ENCODE assay signal across 14 cellular contexts in the genomic region with DNA sequence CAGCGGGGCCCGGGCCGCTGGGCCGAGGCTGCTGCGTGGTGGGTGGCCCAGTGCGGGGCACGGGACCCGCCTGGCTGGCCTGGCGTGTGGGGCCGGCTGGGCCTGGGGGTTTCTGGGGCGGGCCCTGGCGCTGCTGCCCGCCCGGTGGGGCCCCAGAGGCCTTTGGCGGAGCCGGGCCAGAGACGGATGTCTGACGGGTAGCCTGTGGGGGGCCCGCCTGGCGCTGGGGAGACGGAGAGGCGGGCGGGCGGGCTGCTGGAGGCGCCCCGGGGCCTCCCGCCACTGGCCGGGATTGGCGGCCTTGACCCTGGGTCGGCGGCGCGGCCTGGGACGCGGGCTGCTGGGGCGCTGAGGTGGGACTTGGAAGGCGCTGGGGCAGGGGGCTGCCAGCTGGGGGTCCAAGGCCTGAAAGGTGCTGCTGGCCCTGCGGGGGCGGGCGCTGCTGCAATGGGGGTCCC. TPM values are rescaled to one million over a fixed set of nuclear protein-coding genes. Genes with fewer than 3 reads are reported as not detected.
DNase-seq lines count a peak whose midpoint lies in the region; ATAC-seq and TF ChIP-seq lines count a peak whose summit lies in the region.
"Had no signal": no experiment of that assay in that cellular context is flagged by ENCODE, and none has a peak within 500 bp of the region (broad histone marks: within the 10 kb centered on the region; RNA-seq: fewer than 3 reads in every experiment).

No MANE protein-coding gene starts in this region.

- H3K9me3 Mint-ChIP-seq in stimulated activated naive CD8-positive, alpha-beta T cell treated with anti-CD3 and anti-CD28 coated beads, Interleukin-15, amount 100 ng/mL, for 72 hours = no peaks in the 10 kb centered on the region
- peaks cover 0 to 7% (median 0%) of the 10 kb centered on the region in 11 donors for H3K9me3 Mint-ChIP-seq in naive thymus-derived CD4-positive, alpha-beta T cell
- H3K9me3 Mint-ChIP-seq: activated T-cell treated with anti-CD3 and anti-CD28 coated beads, Interleukin-2, amount 50 U/mL, for 72 hours; stimulated activated naive CD8-positive, alpha-beta T cell treated with anti-CD3 and anti-CD28 coated beads, Interleukin-15, Interleukin-2, amounts not matched to agents 100 ng/mL and 50 ng/mL, for 24 hours had no signal

- no peak for DNase-seq in stimulated activated naive CD8-positive, alpha-beta T cell treated with anti-CD3 and anti-CD28 coated beads, Interleukin-15, amount 100 ng/mL, for 72 hours
- no peak for DNase-seq in stimulated activated naive CD8-positive, alpha-beta T cell treated with anti-CD3 and anti-CD28 coated beads, Interleukin-15, Interleukin-2, amounts not matched to agents 100 U/mL and 50 U/mL, for 24 hours
- DNase-seq in right cardiac atrium = peak in 2 of 3 donors; percentile 70 to 71
- DNase-seq in osteoblast (ENCODE audit: insufficient read length, low spot score, missing footprints) = no peak
- no peak for DNase-seq in NCI-H1436 treated with DMSO at 0.1 percent for 48 hours (lab: John Stamatoyannopoulos, UW)
- DNase-seq in HuH-7.5 (ENCODE audit: low spot score) = no peak
- no peak for DNase-seq in naive thymus-derived CD4-positive, alpha-beta T cell
- DNase-seq in NCI-H510A treated with DMSO at 0.1 percent for 48 hours (lab: John Stamatoyannopoulos, UW) = no peak
- DNase-seq: activated T-cell treated with anti-CD3 and anti-CD28 coated beads, Interleukin-2, amount 50 U/mL, for 72 hours; NCI-H1417; stimulated activated CD4-positive, alpha-beta T cell treated with anti-CD3 and anti-CD28 coated beads, Interleukin-15, amount 100 ng/mL, for 24 hours had no signal

- peaks cover 14% of the 10 kb centered on the region for H3K36me3 ChIP-seq in osteoblast (ENCODE audit: insufficient read depth, low read length)
- peaks cover 0 to 25% (median 4%) of the 10 kb centered on the region in 3 experiments for H3K36me3 ChIP-seq in naive thymus-derived CD4-positive, alpha-beta T cell (ENCODE audit: control insufficient read depth in 2 of 3, insufficient read depth in 3 of 3, low read length in 3 of 3)

- POLR2A ChIA-PET in naive thymus-derived CD4-positive, alpha-beta T cell (lab: Charles Lee) = interaction anchor here (0.8 to 1.1 kb wide), 2 partner anchors 8 to 17 kb away, joined by 3 to 4 read pairs; partner anchors contain the start of gene TIMP1

- no peaks in the 10 kb centered on the region for H3K79me2 ChIP-seq in osteoblast (ENCODE audit: insufficient read depth, low read length)

- WGBS in right cardiac atrium = 9% methylated on average over 39 of the region's 40 CpGs

- H3K27me3 ChIP-seq in right cardiac atrium (ENCODE audit: control insufficient read depth, insufficient read depth) = no peaks in the 10 kb centered on the region
- H3K27me3 ChIP-seq in osteoblast (ENCODE audit: insufficient read depth, low read length) = no peaks in the 10 kb centered on the region
- H3K27me3 ChIP-seq in naive thymus-derived CD4-positive, alpha-beta T cell (ENCODE audit: control insufficient read depth in 2 of 2, insufficient read depth in 2 of 2, low read length in 2 of 2) = no peaks in the 10 kb centered on the region

- H3K4me1 ChIP-seq in right cardiac atrium (ENCODE audit: control insufficient read depth, insufficient read depth, low read length) (peaks cover 6% of the 10 kb centered on the region), osteoblast (ENCODE audit: insufficient read depth, low read length) (peaks cover 23% of the 10 kb centered on the region)
- peaks cover 0 to 9% of the 10 kb centered on the region in 2 donors for H3K4me1 ChIP-seq in naive thymus-derived CD4-positive, alpha-beta T cell (ENCODE audit: control insufficient read depth in 2 of 2, insufficient read depth in 2 of 2, low read length in 2 of 2)

- peak; percentile 44 for ATAC-seq in stimulated activated naive CD8-positive, alpha-beta T cell treated with anti-CD3 and anti-CD28 coated beads, Interleukin-15, amount 100 ng/mL, for 72 hours
- ATAC-seq in stimulated activated naive CD8-positive, alpha-beta T cell treated with anti-CD3 and anti-CD28 coated beads, Interleukin-15, Interleukin-2, amounts not matched to agents 100 U/mL and 50 U/mL, for 24 hours = no peak
- ATAC-seq in right cardiac atrium = peak; percentile 20 to 52
- ATAC-seq in naive thymus-derived CD4-positive, alpha-beta T cell = no peak
- ATAC-seq: activated T-cell treated with anti-CD3 and anti-CD28 coated beads, Interleukin-2, amount 50 U/mL, for 72 hours had no signal

- CTCF ChIA-PET in naive thymus-derived CD4-positive, alpha-beta T cell (lab: Charles Lee) = no interaction called here

- no peak overlapping the region for H2AFZ ChIP-seq in osteoblast (ENCODE audit: low read length)

- H3K27ac ChIP-seq in right cardiac atrium (ENCODE audit: low read length) = peak overlapping the region; percentile 87
- H3K27ac ChIP-seq in osteoblast (ENCODE audit: low read depth, low read length) = no peak overlapping the region
- H3K27ac ChIP-seq in naive thymus-derived CD4-positive, alpha-beta T cell (ENCODE audit: low read depth, low read length) = no peak overlapping the region

- no peaks in the 10 kb centered on the region for H4K20me1 ChIP-seq in osteoblast (ENCODE audit: insufficient read depth, low read length)

- H3K4me3 ChIP-seq in right cardiac atrium (ENCODE audit: low read length) = peak overlapping the region; percentile 48
- no peak overlapping the region for H3K4me3 ChIP-seq in osteoblast (ENCODE audit: insufficient read depth, low read length)
- no peak overlapping the region for H3K4me3 ChIP-seq in naive thymus-derived CD4-positive, alpha-beta T cell (ENCODE audit: low read length)

- no peaks in the 10 kb centered on the region for H3K27me3 Mint-ChIP-seq in stimulated activated naive CD8-positive, alpha-beta T cell treated with anti-CD3 and anti-CD28 coated beads, Interleukin-15, amount 100 ng/mL, for 72 hours
- peaks cover 0 to 4% (median 0%) of the 10 kb centered on the region in 5 donors for H3K27me3 Mint-ChIP-seq in naive thymus-derived CD4-positive, alpha-beta T cell

- no peak overlapping the region for H3K27ac Mint-ChIP-seq in stimulated activated naive CD8-positive, alpha-beta T cell treated with anti-CD3 and anti-CD28 coated beads, Interleukin-15, amount 100 ng/mL, for 72 hours
- H3K27ac Mint-ChIP-seq in naive thymus-derived CD4-positive, alpha-beta T cell = no peak overlapping the region
- H3K27ac Mint-ChIP-seq: activated T-cell treated with anti-CD3 and anti-CD28 coated beads, Interleukin-2, amount 50 U/mL, for 72 hours; stimulated activated naive CD8-positive, alpha-beta T cell treated with anti-CD3 and anti-CD28 coated beads, Interleukin-15, Interleukin-2, amounts not matched to agents 100 ng/mL and 50 ng/mL, for 24 hours had no signal

- peaks cover 0 to 25% (median 10%) of the 10 kb centered on the region in 5 donors for H3K36me3 Mint-ChIP-seq in naive thymus-derived CD4-positive, alpha-beta T cell

- H3K4me1 Mint-ChIP-seq in stimulated activated naive CD8-positive, alpha-beta T cell treated with anti-CD3 and anti-CD28 coated beads, Interleukin-15, amount 100 ng/mL, for 72 hours = peaks cover 41% of the 10 kb centered on the region
- peaks cover 7 to 18% (median 14%) of the 10 kb centered on the region in 7 donors for H3K4me1 Mint-ChIP-seq in naive thymus-derived CD4-positive, alpha-beta T cell

- no peaks in the 10 kb centered on the region for H3K9me3 ChIP-seq in right cardiac atrium (ENCODE audit: control insufficient read depth, low read length)
- no peaks in the 10 kb centered on the region for H3K9me3 ChIP-seq in osteoblast (ENCODE audit: low read depth, low read length)
- no peaks in the 10 kb centered on the region for H3K9me3 ChIP-seq in naive thymus-derived CD4-positive, alpha-beta T cell (ENCODE audit: control insufficient read depth in 2 of 3, low read length in 3 of 3)

- H3K4me2 ChIP-seq in osteoblast (ENCODE audit: insufficient read depth, low read length) = peak overlapping the region; percentile 24

- TF ChIP-seq CTCF in osteoblast (IDR thresholded peaks at IDR 0.05; ENCODE audit: extremely low read depth, low read depth, low read length) = no peak

- intact Hi-C loops in right cardiac atrium (cut with DNase I) = no loop called here
- intact Hi-C loops in naive thymus-derived CD4-positive, alpha-beta T cell (cut with micrococcal nuclease) = no loop called here

- H3K4me3 Mint-ChIP-seq in stimulated activated naive CD8-positive, alpha-beta T cell treated with anti-CD3 and anti-CD28 coated beads, Interleukin-15, amount 100 ng/mL, for 72 hours = peak overlapping the region in 1 of 2 donors; percentile 61
- peak overlapping the region in 1 of 10 donors; percentile 65 for H3K4me3 Mint-ChIP-seq in naive thymus-derived CD4-positive, alpha-beta T cell

RNA-seq across cellular contexts. Expression of gene TIMP1, which starts 8.1 kb away (rescaled TPM):
- total RNA-seq in right cardiac atrium (100 to 1,000 TPM; 254 to 515 (median 403) TPM), osteoblast (904 and 922 TPM in 2 replicates)
- polyA plus RNA-seq in right cardiac atrium = 284 TPM
- 100 to 1,000 TPM in 2 of 5 experiments, 10 to 100 TPM in 3; 47.0 to 117 (median 85.2) TPM for total RNA-seq in naive thymus-derived CD4-positive, alpha-beta T cell
- 10 to 100 TPM; 70.5 to 99.1 TPM for polyA plus RNA-seq in naive thymus-derived CD4-positive, alpha-beta T cell
- total RNA-seq: OCI-LY7 had no signal

RNA-seq across cellular contexts. Expression of gene ARAF, which starts 13.1 kb away (rescaled TPM):
- 10 to 100 TPM; 65.9 to 73.2 (median 69.2) TPM for total RNA-seq in right cardiac atrium
- 33.2 TPM for polyA plus RNA-seq in right cardiac atrium
- total RNA-seq in osteoblast = 18.9 and 21.0 TPM in 2 replicates
- total RNA-seq in naive thymus-derived CD4-positive, alpha-beta T cell = 100 to 1,000 TPM in 4 of 5 experiments, 10 to 100 TPM in 1; 87.3 to 130 (median 118) TPM
- polyA plus RNA-seq in naive thymus-derived CD4-positive, alpha-beta T cell = 100 to 1,000 TPM in 1 of 2 donors, 10 to 100 TPM in 1; 74.7 to 102 TPM

RNA-seq across cellular contexts. Expression of gene SYN1, which starts 45.5 kb away (rescaled TPM):
- total RNA-seq in right cardiac atrium (10 to 100 TPM in 2 of 4 donors, 1 to 10 TPM in 2; 8.6 to 17.5 (median 13.0) TPM), osteoblast (under 0.01 TPM in 2 replicates)
- polyA plus RNA-seq in right cardiac atrium = 21.9 TPM
- total RNA-seq in naive thymus-derived CD4-positive, alpha-beta T cell = 1 to 10 TPM in 2 of 5 experiments, under 1 TPM in 3; 0.24 to 1.5 (median 0.97) TPM
- under 1 TPM; 0.58 to 0.74 TPM for polyA plus RNA-seq in naive thymus-derived CD4-positive, alpha-beta T cell
- total RNA-seq: Daoy, OCI-LY7 had no signal

RNA-seq across cellular contexts. Expression of gene CFP, which starts 55.6 kb away (rescaled TPM):
- total RNA-seq in right cardiac atrium = 1 to 10 TPM; 6.1 to 7.7 (median 7.4) TPM
- polyA plus RNA-seq in right cardiac atrium = 4.7 TPM
- 0.29 and 0.36 TPM in 2 replicates for total RNA-seq in osteoblast
- total RNA-seq in naive thymus-derived CD4-positive, alpha-beta T cell = 100 to 1,000 TPM in 1 of 5 experiments, 10 to 100 TPM in 4; 32.8 to 164 (median 43.9) TPM
- polyA plus RNA-seq in naive thymus-derived CD4-positive, alpha-beta T cell = 10 to 100 TPM; 19.4 to 20.1 TPM

Comparison
In these comparisons a context has a peak if more than half of its experiments do, and no peak if none do; other contexts are left out.
1. ATAC-seq: peak in stimulated activated naive CD8-positive, alpha-beta T cell treated with anti-CD3 and anti-CD28 coated beads, Interleukin-15, amount 100 ng/mL, for 72 hours (single experiment) and right cardiac atrium (2 of 2); none in stimulated activated naive CD8-positive, alpha-beta T cell treated with anti-CD3 and anti-CD28 coated beads, Interleukin-15, Interleukin-2, amounts not matched to agents 100 U/mL and 50 U/mL, for 24 hours (single experiment) and naive thymus-derived CD4-positive, alpha-beta T cell (single experiment).
2. DNase-seq: peak in right cardiac atrium (2 of 3); none in stimulated activated naive CD8-positive, alpha-beta T cell treated with anti-CD3 and anti-CD28 coated beads, Interleukin-15, amount 100 ng/mL, for 72 hours (0 of 2), stimulated activated naive CD8-positive, alpha-beta T cell treated with anti-CD3 and anti-CD28 coated beads, Interleukin-15, Interleukin-2, amounts not matched to agents 100 U/mL and 50 U/mL, for 24 hours (single experiment), osteoblast (single experiment), NCI-H1436 treated with DMSO at 0.1 percent for 48 hours (single experiment), HuH-7.5 (single experiment), naive thymus-derived CD4-positive, alpha-beta T cell (0 of 9) and NCI-H510A treated with DMSO at 0.1 percent for 48 hours (single experiment).